In the genomic region with DNA sequence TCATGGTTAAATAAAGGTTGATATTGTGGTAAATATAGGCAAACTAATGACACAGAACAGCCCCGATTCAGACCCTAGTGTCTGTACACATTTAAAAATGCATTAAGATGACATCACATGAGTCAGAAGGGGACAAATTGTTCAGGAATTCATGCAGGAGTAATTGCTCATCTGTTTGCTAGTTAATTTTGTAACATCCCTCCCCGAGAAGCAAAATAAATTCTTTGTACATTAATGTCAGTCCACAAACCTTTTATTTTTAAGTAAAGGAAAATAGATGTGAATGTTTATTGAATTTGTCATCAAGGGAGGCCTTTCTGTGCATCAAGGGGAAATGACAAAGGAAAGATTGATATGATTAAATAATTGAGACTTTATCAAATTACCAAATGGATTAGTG, we compare ENCODE assay signal across 12 cellular contexts.
DNase-seq lines count a peak whose midpoint lies in the region; ATAC-seq and TF ChIP-seq lines count a peak whose summit lies in the region.
"Had no signal": no experiment of that assay in that cellular context is flagged by ENCODE, and none has a peak within 500 bp of the region (broad histone marks: within the 10 kb centered on the region; RNA-seq: fewer than 3 reads in every experiment).

No MANE protein-coding gene starts in this region.

- no peak overlapping the region for H3K27ac ChIP-seq in CD4-positive, alpha-beta T cell (ENCODE audit: low read depth, low read length)
- H3K27ac ChIP-seq: right atrium auricular region had no signal

- peak; percentile 63 for ATAC-seq in SK-N-SH treated with all-trans-retinoic acid at 6 μM for 48 hours
- ATAC-seq in CD4-positive, alpha-beta T cell (ENCODE audit: poor library complexity): no peak
- ATAC-seq in GM21526 (IDR thresholded peaks at IDR 0.05; ENCODE audit: low FRiP score, unreplicated experiment): no peak

- no peak for TF ChIP-seq CTCF in CD4-positive, alpha-beta T cell (IDR thresholded peaks at IDR 0.05)

- H3K27me3 ChIP-seq in CD4-positive, alpha-beta T cell (ENCODE audit: control insufficient read depth, insufficient read depth, low read length): no peaks in the 10 kb centered on the region
- H3K27me3 ChIP-seq: right atrium auricular region had no signal

- POLR2A ChIA-PET in CD4-positive, alpha-beta T cell (lab: Charles Lee): no interaction called here

- H3K27me3 Mint-ChIP-seq in CD4-positive, alpha-beta T cell: no peaks in the 10 kb centered on the region

- no peaks in the 10 kb centered on the region for H3K9me3 Mint-ChIP-seq in CD4-positive, alpha-beta T cell

- no peak overlapping the region for H3K27ac Mint-ChIP-seq in CD4-positive, alpha-beta T cell
- H3K27ac Mint-ChIP-seq: activated naive CD4-positive, alpha-beta T cell treated with anti-CD3 and anti-CD28 coated beads for 36 hours had no signal

- CTCF ChIA-PET in CD4-positive, alpha-beta T cell (lab: Charles Lee): no interaction called here

- no peaks in the 10 kb centered on the region for H3K4me1 Mint-ChIP-seq in CD4-positive, alpha-beta T cell (ENCODE audit: low read depth)

- H3K9me3 ChIP-seq in CD4-positive, alpha-beta T cell (ENCODE audit: control insufficient read depth, low read length): no peaks in the 10 kb centered on the region
- H3K9me3 ChIP-seq: right atrium auricular region had no signal

- intact Hi-C loops in CD4-positive, alpha-beta T cell (cut with DNase I, micrococcal nuclease): no loop called here

- H3K36me3 Mint-ChIP-seq in CD4-positive, alpha-beta T cell (ENCODE audit: low read depth): no peaks in the 10 kb centered on the region

- no peak overlapping the region for H3K4me3 Mint-ChIP-seq in CD4-positive, alpha-beta T cell
- H3K4me3 Mint-ChIP-seq: activated naive CD4-positive, alpha-beta T cell treated with anti-CD3 and anti-CD28 coated beads for 36 hours had no signal

- DNase-seq in NCI-H1694 (lab: John Stamatoyannopoulos, UW) (peak; percentile 24), NCI-H1694 treated with DMSO at 0.1 percent for 48 hours (lab: John Stamatoyannopoulos, UW) (no peak), fibroblast of peridontal ligament (ENCODE audit: extremely low read depth) (peak; percentile 75), stromal cell of bone marrow (ENCODE audit: low read depth) (peak; percentile 59), SIG-M5 treated with dmso at 0.1 percent for 504 hours (lab: John Stamatoyannopoulos, UW; ENCODE audit: unreplicated experiment) (no peak)
- no peak for DNase-seq in CD4-positive, alpha-beta T cell
- DNase-seq: 8988T; activated naive CD4-positive, alpha-beta T cell treated with anti-CD3 and anti-CD28 coated beads for 36 hours; NCI-H1105 treated with DMSO at 0.1 percent for 48 hours had no signal

TF ChIP-seq in SK-N-SH treated with all-trans-retinoic acid at 6 μM for 48 hours, 23 proteins besides CTCF, POLR2A, EP300 and RAD21:
- TF ChIP-seq, protein P1, sequence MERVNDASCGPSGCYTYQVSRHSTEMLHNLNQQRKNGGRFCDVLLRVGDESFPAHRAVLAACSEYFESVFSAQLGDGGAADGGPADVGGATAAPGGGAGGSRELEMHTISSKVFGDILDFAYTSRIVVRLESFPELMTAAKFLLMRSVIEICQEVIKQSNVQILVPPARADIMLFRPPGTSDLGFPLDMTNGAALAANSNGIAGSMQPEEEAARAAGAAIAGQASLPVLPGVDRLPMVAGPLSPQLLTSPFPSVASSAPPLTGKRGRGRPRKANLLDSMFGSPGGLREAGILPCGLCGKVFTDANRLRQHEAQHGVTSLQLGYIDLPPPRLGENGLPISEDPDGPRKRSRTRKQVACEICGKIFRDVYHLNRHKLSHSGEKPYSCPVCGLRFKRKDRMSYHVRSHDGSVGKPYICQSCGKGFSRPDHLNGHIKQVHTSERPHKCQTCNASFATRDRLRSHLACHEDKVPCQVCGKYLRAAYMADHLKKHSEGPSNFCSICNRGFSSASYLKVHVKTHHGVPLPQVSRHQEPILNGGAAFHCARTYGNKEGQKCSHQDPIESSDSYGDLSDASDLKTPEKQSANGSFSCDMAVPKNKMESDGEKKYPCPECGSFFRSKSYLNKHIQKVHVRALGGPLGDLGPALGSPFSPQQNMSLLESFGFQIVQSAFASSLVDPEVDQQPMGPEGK (CRISPR knock-in tag; IDR thresholded peaks at IDR 0.05; ENCODE audit: borderline replicate concordance): peak; percentile 95; the same call in 1 of the 2 replicates
- TF ChIP-seq ISL1 (CRISPR knock-in tag; IDR thresholded peaks at IDR 0.05) (peak; percentile 97), TCF4 (CRISPR knock-in tag; IDR thresholded peaks at IDR 0.05; ENCODE audit: borderline replicate concordance) (peak; percentile 35; the same call in 1 of the 2 replicates), SNAI2 (CRISPR knock-in tag; IDR thresholded peaks at IDR 0.05) (0 out of 2 replicates have a peak, but pooled peaks have one; percentile 48), TOX (CRISPR knock-in tag; IDR thresholded peaks at IDR 0.05; ENCODE audit: borderline replicate concordance) (peak; percentile 6; the same call in 1 of the 2 replicates), ARNTL (CRISPR knock-in tag; IDR thresholded peaks at IDR 0.05; ENCODE audit: borderline replicate concordance, low read depth) (no peak), ZNF8 (CRISPR knock-in tag; IDR thresholded peaks at IDR 0.05) (peak; percentile 53; the same call in 1 of the 2 replicates), RARB (CRISPR knock-in tag; IDR thresholded peaks at IDR 0.05) (no peak)
- TF ChIP-seq, protein P2, sequence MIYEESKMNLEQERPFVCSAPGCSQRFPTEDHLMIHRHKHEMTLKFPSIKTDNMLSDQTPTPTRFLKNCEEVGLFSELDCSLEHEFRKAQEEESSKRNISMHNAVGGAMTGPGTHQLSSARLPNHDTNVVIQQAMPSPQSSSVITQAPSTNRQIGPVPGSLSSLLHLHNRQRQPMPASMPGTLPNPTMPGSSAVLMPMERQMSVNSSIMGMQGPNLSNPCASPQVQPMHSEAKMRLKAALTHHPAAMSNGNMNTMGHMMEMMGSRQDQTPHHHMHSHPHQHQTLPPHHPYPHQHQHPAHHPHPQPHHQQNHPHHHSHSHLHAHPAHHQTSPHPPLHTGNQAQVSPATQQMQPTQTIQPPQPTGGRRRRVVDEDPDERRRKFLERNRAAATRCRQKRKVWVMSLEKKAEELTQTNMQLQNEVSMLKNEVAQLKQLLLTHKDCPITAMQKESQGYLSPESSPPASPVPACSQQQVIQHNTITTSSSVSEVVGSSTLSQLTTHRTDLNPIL (CRISPR knock-in tag; IDR thresholded peaks at IDR 0.05; ENCODE audit: low read depth): peak; percentile 82
- TF ChIP-seq, protein P3, sequence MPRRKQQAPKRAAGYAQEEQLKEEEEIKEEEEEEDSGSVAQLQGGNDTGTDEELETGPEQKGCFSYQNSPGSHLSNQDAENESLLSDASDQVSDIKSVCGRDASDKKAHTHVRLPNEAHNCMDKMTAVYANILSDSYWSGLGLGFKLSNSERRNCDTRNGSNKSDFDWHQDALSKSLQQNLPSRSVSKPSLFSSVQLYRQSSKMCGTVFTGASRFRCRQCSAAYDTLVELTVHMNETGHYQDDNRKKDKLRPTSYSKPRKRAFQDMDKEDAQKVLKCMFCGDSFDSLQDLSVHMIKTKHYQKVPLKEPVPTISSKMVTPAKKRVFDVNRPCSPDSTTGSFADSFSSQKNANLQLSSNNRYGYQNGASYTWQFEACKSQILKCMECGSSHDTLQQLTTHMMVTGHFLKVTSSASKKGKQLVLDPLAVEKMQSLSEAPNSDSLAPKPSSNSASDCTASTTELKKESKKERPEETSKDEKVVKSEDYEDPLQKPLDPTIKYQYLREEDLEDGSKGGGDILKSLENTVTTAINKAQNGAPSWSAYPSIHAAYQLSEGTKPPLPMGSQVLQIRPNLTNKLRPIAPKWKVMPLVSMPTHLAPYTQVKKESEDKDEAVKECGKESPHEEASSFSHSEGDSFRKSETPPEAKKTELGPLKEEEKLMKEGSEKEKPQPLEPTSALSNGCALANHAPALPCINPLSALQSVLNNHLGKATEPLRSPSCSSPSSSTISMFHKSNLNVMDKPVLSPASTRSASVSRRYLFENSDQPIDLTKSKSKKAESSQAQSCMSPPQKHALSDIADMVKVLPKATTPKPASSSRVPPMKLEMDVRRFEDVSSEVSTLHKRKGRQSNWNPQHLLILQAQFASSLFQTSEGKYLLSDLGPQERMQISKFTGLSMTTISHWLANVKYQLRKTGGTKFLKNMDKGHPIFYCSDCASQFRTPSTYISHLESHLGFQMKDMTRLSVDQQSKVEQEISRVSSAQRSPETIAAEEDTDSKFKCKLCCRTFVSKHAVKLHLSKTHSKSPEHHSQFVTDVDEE (CRISPR knock-in tag; IDR thresholded peaks at IDR 0.05): no peak; the same call in 1 of the 2 replicates

Comparison
In these comparisons a context has a peak if more than half of its experiments do, and no peak if none do; other contexts are left out.
1. DNase-seq: peak in NCI-H1694 (single experiment), fibroblast of peridontal ligament (single experiment) and stromal cell of bone marrow (single experiment); none in NCI-H1694 treated with DMSO at 0.1 percent for 48 hours (single experiment), SIG-M5 treated with dmso at 0.1 percent for 504 hours (single experiment) and CD4-positive, alpha-beta T cell (0 of 10).